1 cellular context compared by ENCODE assay signal in genomic region chr1:205593532-205593931, GRCh38.
A peak's percentile ranks its signal among the peaks of the same experiment; 100 is the strongest.
TF ChIP-seq lines count a peak whose summit lies in the region.

No MANE protein-coding gene starts in this region.

TF ChIP-seq in GM12878, 131 proteins besides CTCF, POLR2A, EP300 and RAD21 (continued from another document):
- TF ChIP-seq ZBTB40 (IDR thresholded peaks at IDR 0.05; ENCODE audit: borderline replicate concordance) (no peak), CBX3 (IDR thresholded peaks at IDR 0.05; ENCODE audit: borderline replicate concordance, low read depth) (no peak), YBX1 (IDR thresholded peaks at IDR 0.05) (no peak), NR2F1 (conservative IDR thresholded peaks at IDR 0.05) (no peak), ZSCAN29 (IDR thresholded peaks at IDR 0.05) (no peak), MEF2A (IDR thresholded peaks at IDR 0.05; ENCODE audit: insufficient read depth, low read depth, low read length) (peak; percentile 86), TCF7 (IDR thresholded peaks at IDR 0.05; ENCODE audit: borderline replicate concordance) (no peak), SPI1 (IDR thresholded peaks at IDR 0.05; ENCODE audit: borderline replicate concordance, insufficient read depth, low read depth, low read length) (peak; percentile 67; the same call in 1 of the 2 replicates), DPF2 (IDR thresholded peaks at IDR 0.05) (no peak), IKZF1 (conservative IDR thresholded peaks at IDR 0.05) (0 out of 2 replicates have a peak, but pooled peaks have one; percentile 20), MEF2B (IDR thresholded peaks at IDR 0.05; ENCODE audit: partially characterized antibody, poor library complexity, severe bottlenecking) (peak; percentile 81), ZNF24 (IDR thresholded peaks at IDR 0.05) (peak; percentile 53; the same call in 1 of the 2 replicates), SMARCA5 (IDR thresholded peaks at IDR 0.05) (no peak), IKZF2 (IDR thresholded peaks at IDR 0.05) (0 out of 4 replicates have a peak, but pooled peaks of 1 of the 2 experiments have one; percentile 30), RELA (IDR thresholded peaks at IDR 0.05; ENCODE audit: borderline replicate concordance, partially characterized antibody) (no peak)
- TF ChIP-seq, protein P1, sequence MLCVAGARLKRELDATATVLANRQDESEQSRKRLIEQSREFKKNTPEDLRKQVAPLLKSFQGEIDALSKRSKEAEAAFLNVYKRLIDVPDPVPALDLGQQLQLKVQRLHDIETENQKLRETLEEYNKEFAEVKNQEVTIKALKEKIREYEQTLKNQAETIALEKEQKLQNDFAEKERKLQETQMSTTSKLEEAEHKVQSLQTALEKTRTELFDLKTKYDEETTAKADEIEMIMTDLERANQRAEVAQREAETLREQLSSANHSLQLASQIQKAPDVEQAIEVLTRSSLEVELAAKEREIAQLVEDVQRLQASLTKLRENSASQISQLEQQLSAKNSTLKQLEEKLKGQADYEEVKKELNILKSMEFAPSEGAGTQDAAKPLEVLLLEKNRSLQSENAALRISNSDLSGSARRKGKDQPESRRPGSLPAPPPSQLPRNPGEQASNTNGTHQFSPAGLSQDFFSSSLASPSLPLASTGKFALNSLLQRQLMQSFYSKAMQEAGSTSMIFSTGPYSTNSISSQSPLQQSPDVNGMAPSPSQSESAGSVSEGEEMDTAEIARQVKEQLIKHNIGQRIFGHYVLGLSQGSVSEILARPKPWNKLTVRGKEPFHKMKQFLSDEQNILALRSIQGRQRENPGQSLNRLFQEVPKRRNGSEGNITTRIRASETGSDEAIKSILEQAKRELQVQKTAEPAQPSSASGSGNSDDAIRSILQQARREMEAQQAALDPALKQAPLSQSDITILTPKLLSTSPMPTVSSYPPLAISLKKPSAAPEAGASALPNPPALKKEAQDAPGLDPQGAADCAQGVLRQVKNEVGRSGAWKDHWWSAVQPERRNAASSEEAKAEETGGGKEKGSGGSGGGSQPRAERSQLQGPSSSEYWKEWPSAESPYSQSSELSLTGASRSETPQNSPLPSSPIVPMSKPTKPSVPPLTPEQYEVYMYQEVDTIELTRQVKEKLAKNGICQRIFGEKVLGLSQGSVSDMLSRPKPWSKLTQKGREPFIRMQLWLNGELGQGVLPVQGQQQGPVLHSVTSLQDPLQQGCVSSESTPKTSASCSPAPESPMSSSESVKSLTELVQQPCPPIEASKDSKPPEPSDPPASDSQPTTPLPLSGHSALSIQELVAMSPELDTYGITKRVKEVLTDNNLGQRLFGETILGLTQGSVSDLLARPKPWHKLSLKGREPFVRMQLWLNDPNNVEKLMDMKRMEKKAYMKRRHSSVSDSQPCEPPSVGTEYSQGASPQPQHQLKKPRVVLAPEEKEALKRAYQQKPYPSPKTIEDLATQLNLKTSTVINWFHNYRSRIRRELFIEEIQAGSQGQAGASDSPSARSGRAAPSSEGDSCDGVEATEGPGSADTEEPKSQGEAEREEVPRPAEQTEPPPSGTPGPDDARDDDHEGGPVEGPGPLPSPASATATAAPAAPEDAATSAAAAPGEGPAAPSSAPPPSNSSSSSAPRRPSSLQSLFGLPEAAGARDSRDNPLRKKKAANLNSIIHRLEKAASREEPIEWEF (IDR thresholded peaks at IDR 0.05; ENCODE audit: insufficient replicate concordance, low read depth, low read length): no peak
- TF ChIP-seq, protein P2, sequence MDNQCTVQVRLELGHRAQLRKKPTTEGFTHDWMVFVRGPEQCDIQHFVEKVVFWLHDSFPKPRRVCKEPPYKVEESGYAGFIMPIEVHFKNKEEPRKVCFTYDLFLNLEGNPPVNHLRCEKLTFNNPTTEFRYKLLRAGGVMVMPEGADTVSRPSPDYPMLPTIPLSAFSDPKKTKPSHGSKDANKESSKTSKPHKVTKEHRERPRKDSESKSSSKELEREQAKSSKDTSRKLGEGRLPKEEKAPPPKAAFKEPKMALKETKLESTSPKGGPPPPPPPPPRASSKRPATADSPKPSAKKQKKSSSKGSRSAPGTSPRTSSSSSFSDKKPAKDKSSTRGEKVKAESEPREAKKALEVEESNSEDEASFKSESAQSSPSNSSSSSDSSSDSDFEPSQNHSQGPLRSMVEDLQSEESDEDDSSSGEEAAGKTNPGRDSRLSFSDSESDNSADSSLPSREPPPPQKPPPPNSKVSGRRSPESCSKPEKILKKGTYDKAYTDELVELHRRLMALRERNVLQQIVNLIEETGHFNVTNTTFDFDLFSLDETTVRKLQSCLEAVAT (IDR thresholded peaks at IDR 0.05): no peak
- TF ChIP-seq, protein P3, sequence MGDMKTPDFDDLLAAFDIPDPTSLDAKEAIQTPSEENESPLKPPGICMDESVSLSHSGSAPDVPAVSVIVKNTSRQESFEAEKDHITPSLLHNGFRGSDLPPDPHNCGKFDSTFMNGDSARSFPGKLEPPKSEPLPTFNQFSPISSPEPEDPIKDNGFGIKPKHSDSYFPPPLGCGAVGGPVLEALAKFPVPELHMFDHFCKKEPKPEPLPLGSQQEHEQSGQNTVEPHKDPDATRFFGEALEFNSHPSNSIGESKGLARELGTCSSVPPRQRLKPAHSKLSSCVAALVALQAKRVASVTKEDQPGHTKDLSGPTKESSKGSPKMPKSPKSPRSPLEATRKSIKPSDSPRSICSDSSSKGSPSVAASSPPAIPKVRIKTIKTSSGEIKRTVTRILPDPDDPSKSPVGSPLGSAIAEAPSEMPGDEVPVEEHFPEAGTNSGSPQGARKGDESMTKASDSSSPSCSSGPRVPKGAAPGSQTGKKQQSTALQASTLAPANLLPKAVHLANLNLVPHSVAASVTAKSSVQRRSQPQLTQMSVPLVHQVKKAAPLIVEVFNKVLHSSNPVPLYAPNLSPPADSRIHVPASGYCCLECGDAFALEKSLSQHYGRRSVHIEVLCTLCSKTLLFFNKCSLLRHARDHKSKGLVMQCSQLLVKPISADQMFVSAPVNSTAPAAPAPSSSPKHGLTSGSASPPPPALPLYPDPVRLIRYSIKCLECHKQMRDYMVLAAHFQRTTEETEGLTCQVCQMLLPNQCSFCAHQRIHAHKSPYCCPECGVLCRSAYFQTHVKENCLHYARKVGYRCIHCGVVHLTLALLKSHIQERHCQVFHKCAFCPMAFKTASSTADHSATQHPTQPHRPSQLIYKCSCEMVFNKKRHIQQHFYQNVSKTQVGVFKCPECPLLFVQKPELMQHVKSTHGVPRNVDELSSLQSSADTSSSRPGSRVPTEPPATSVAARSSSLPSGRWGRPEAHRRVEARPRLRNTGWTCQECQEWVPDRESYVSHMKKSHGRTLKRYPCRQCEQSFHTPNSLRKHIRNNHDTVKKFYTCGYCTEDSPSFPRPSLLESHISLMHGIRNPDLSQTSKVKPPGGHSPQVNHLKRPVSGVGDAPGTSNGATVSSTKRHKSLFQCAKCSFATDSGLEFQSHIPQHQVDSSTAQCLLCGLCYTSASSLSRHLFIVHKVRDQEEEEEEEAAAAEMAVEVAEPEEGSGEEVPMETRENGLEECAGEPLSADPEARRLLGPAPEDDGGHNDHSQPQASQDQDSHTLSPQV (IDR thresholded peaks at IDR 0.05): no peak
- TF ChIP-seq, protein P4, sequence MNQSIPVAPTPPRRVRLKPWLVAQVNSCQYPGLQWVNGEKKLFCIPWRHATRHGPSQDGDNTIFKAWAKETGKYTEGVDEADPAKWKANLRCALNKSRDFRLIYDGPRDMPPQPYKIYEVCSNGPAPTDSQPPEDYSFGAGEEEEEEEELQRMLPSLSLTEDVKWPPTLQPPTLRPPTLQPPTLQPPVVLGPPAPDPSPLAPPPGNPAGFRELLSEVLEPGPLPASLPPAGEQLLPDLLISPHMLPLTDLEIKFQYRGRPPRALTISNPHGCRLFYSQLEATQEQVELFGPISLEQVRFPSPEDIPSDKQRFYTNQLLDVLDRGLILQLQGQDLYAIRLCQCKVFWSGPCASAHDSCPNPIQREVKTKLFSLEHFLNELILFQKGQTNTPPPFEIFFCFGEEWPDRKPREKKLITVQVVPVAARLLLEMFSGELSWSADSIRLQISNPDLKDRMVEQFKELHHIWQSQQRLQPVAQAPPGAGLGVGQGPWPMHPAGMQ (IDR thresholded peaks at IDR 0.05; ENCODE audit: borderline replicate concordance): no peak
